In genomic region chr16:11252482-11252931, GRCh38 we compare ENCODE assay signal across 13 cellular contexts. TPM values are rescaled to one million over a fixed set of nuclear protein-coding genes. Genes with fewer than 3 reads are reported as not detected.
DNase-seq lines count a peak whose midpoint lies in the region; ATAC-seq and TF ChIP-seq lines count a peak whose summit lies in the region.
"Had no signal": no experiment of that assay in that cellular context is flagged by ENCODE, and none has a peak within 500 bp of the region (broad histone marks: within the 10 kb centered on the region; RNA-seq: fewer than 3 reads in every experiment).

No MANE protein-coding gene starts in this region.

- DNase-seq in activated CD4-positive, alpha-beta T cell treated with anti-CD3 and anti-CD28 coated beads, Interleukin-2, amount 10 ng/mL, durations not matched to agents 7 days and 5 days, result peak; percentile 14
- DNase-seq in activated CD4-positive, alpha-beta T cell treated with anti-CD3 and anti-CD28 coated beads for 4 hours, result no peak
- DNase-seq in activated CD8-positive, alpha-beta T cell treated with anti-CD3 and anti-CD28 coated beads for 36 hours, result peak; percentile 52
- DNase-seq in fibroblast of pulmonary artery (ENCODE audit: low read depth) (no peak), stomach (no peak), NK-92 (lab: John Stamatoyannopoulos, UW; ENCODE audit: unreplicated experiment) (no peak)
- DNase-seq: dermis blood vessel endothelial cell, NCI-H2029, PC-9 had no signal

- no peaks in the 10 kb centered on the region for H3K9me3 Mint-ChIP-seq in activated CD4-positive, alpha-beta T cell treated with anti-CD3 and anti-CD28 coated beads, Interleukin-2, amount 10 ng/mL, durations not matched to agents 7 days and 5 days
- peaks cover 1% of the 10 kb centered on the region for H3K9me3 Mint-ChIP-seq in activated CD8-positive, alpha-beta T cell treated with anti-CD3 and anti-CD28 coated beads for 36 hours

- CTCF ChIA-PET in activated CD4-positive, alpha-beta T cell treated with anti-CD3 and anti-CD28 coated beads, Interleukin-2, amount 10 ng/mL, durations not matched to agents 7 days and 5 days (lab: Charles Lee), result interaction anchor here (0.8 to 1.9 kb wide), 13 partner anchors 11 to 298 kb away, joined by 3 to 9 read pairs (median 3); no protein-coding TSS in a partner anchor
- CTCF ChIA-PET in activated CD8-positive, alpha-beta T cell treated with anti-CD3 and anti-CD28 coated beads for 36 hours (lab: Charles Lee), result interaction anchor here (1.1 to 2.3 kb wide), 10 partner anchors 19 to 303 kb away, joined by 3 to 9 read pairs (median 6); no protein-coding TSS in a partner anchor

- 87 to 90% (median 88%) methylated on average over 8 of the region's 8 CpGs for WGBS in stomach, 5 donors

- no peak for TF ChIP-seq EP300 in stomach (IDR thresholded peaks at IDR 0.05)

- POLR2A ChIA-PET in activated CD4-positive, alpha-beta T cell treated with anti-CD3 and anti-CD28 coated beads, Interleukin-2, amount 10 ng/mL, durations not matched to agents 7 days and 5 days (lab: Charles Lee), result interaction anchor here (0.6 to 2.1 kb wide), 15 partner anchors 12 to 284 kb away, joined by 3 to 13 read pairs (median 5); no protein-coding TSS in a partner anchor
- POLR2A ChIA-PET in activated CD8-positive, alpha-beta T cell treated with anti-CD3 and anti-CD28 coated beads for 36 hours (lab: Charles Lee), result interaction anchor here (0.7 to 9.2 kb wide), 58 partner anchors 12 to 306 kb away, joined by 3 to 147 read pairs (median 4); partner anchors contain the start of genes PRM2 and TNP2

- H3K4me3 ChIP-seq in fibroblast of pulmonary artery (replicated peaks; ENCODE audit: low read depth, low read length) (peak overlapping the region; percentile 80), stomach (peak overlapping the region in 2 of 4 donors; percentile 67 to 89)
- H3K4me3 ChIP-seq: PC-9 had no signal

- no peaks in the 10 kb centered on the region for H3K27me3 ChIP-seq in stomach
- H3K27me3 ChIP-seq: heart left ventricle had no signal

- no peak for TF ChIP-seq POLR2A in stomach (IDR thresholded peaks at IDR 0.05)

- H3K27me3 Mint-ChIP-seq in activated CD4-positive, alpha-beta T cell treated with anti-CD3 and anti-CD28 coated beads, Interleukin-2, amount 10 ng/mL, durations not matched to agents 7 days and 5 days, result no peaks in the 10 kb centered on the region
- no peaks in the 10 kb centered on the region for H3K27me3 Mint-ChIP-seq in activated CD8-positive, alpha-beta T cell treated with anti-CD3 and anti-CD28 coated beads for 36 hours

- TF ChIP-seq CTCF in activated CD8-positive, alpha-beta T cell treated with anti-CD3 and anti-CD28 coated beads for 36 hours (IDR thresholded peaks at IDR 0.05), result no peak
- no peak for TF ChIP-seq CTCF in fibroblast of pulmonary artery (IDR thresholded peaks at IDR 0.05; ENCODE audit: low read length, missing control alignments)
- no peak for TF ChIP-seq CTCF in stomach (IDR thresholded peaks at IDR 0.05)

- peaks cover 70% of the 10 kb centered on the region for H3K36me3 Mint-ChIP-seq in activated CD4-positive, alpha-beta T cell treated with anti-CD3 and anti-CD28 coated beads, Interleukin-2, amount 10 ng/mL, durations not matched to agents 7 days and 5 days (ENCODE audit: low read depth)
- H3K36me3 Mint-ChIP-seq in activated CD8-positive, alpha-beta T cell treated with anti-CD3 and anti-CD28 coated beads for 36 hours (ENCODE audit: low read depth), result peaks cover 59% of the 10 kb centered on the region

- no peaks in the 10 kb centered on the region for H3K9me3 ChIP-seq in stomach
- H3K9me3 ChIP-seq: heart left ventricle had no signal

- no peak for ATAC-seq in activated CD8-positive, alpha-beta T cell treated with anti-CD3 and anti-CD28 coated beads for 36 hours
- ATAC-seq in HG02678 (IDR thresholded peaks at IDR 0.05; ENCODE audit: unreplicated experiment) (no peak), HG02840 (IDR thresholded peaks at IDR 0.05; ENCODE audit: low FRiP score, unreplicated experiment) (no peak)
- ATAC-seq: heart left ventricle had no signal

- H3K4me3 Mint-ChIP-seq in activated CD4-positive, alpha-beta T cell treated with anti-CD3 and anti-CD28 coated beads, Interleukin-2, amount 10 ng/mL, durations not matched to agents 7 days and 5 days, result peak overlapping the region; percentile 92
- H3K4me3 Mint-ChIP-seq in activated CD8-positive, alpha-beta T cell treated with anti-CD3 and anti-CD28 coated beads for 36 hours, result peak overlapping the region; percentile 97

- H3K27ac ChIP-seq in stomach, result peak overlapping the region in 4 of 5 donors; percentile 13 to 99 (median 44)
- H3K27ac ChIP-seq: PC-9 had no signal

- peaks cover 0 to 24% (median 0%) of the 10 kb centered on the region in 4 donors for H3K36me3 ChIP-seq in stomach

- intact Hi-C loops in activated CD8-positive, alpha-beta T cell treated with anti-CD3 and anti-CD28 coated beads for 36 hours (cut with micrococcal nuclease), result loop anchor here (2.0 to 5.0 kb wide), 3 partner anchors 70 to 200 kb away; no protein-coding TSS in a partner anchor
- intact Hi-C loops in stomach (cut with DNase I; ENCODE audit: low total_unique reads), result loop anchor here (10.0 kb wide), 1 partner anchor 128 kb away; no protein-coding TSS in a partner anchor

- H3K4me1 ChIP-seq in stomach, result peaks cover 23 to 41% (median 36%) of the 10 kb centered on the region in 4 donors

- H3K4me1 Mint-ChIP-seq in activated CD4-positive, alpha-beta T cell treated with anti-CD3 and anti-CD28 coated beads, Interleukin-2, amount 10 ng/mL, durations not matched to agents 7 days and 5 days, result peaks cover 54% of the 10 kb centered on the region
- H3K4me1 Mint-ChIP-seq in activated CD8-positive, alpha-beta T cell treated with anti-CD3 and anti-CD28 coated beads for 36 hours (ENCODE audit: low read depth), result peaks cover 38% of the 10 kb centered on the region

- H3K27ac Mint-ChIP-seq in activated CD4-positive, alpha-beta T cell treated with anti-CD3 and anti-CD28 coated beads, Interleukin-2, amount 10 ng/mL, durations not matched to agents 7 days and 5 days, result peak overlapping the region; percentile 89
- H3K27ac Mint-ChIP-seq in activated CD8-positive, alpha-beta T cell treated with anti-CD3 and anti-CD28 coated beads for 36 hours, result peak overlapping the region; percentile 93

RNA-seq across cellular contexts. Expression of gene SOCS1, which starts 3.5 kb away (rescaled TPM):
- total RNA-seq in activated CD4-positive, alpha-beta T cell treated with anti-CD3 and anti-CD28 coated beads, Interleukin-2, amount 10 ng/mL, durations not matched to agents 7 days and 5 days, result 100 to 1,000 TPM; 127 to 133 TPM
- total RNA-seq in activated CD8-positive, alpha-beta T cell treated with anti-CD3 and anti-CD28 coated beads for 36 hours, result 10 to 100 TPM; 75.7 to 75.8 TPM
- total RNA-seq in stomach, result 10 to 100 TPM in 3 of 5 donors, 1 to 10 TPM in 2; 4.2 to 45.5 (median 12.1) TPM
- polyA plus RNA-seq in stomach, result 10 to 100 TPM in 2 of 3 donors, 1 to 10 TPM in 1; 9.4 to 14.7 (median 11.0) TPM

RNA-seq across cellular contexts. Expression of gene TNP2, which starts 16.6 kb away (rescaled TPM):
- not detected for total RNA-seq in activated CD4-positive, alpha-beta T cell treated with anti-CD3 and anti-CD28 coated beads, Interleukin-2, amount 10 ng/mL, durations not matched to agents 7 days and 5 days
- total RNA-seq in activated CD8-positive, alpha-beta T cell treated with anti-CD3 and anti-CD28 coated beads for 36 hours, result not detected
- not detected for total RNA-seq in stomach
- polyA plus RNA-seq in stomach, result not detected
- total RNA-seq: dermis blood vessel endothelial cell; heart left ventricle; PC-9; T-helper 1 cell treated with Interleukin-12 subunit alpha and Interleukin-12 subunit beta and Interleukin-4 antibody, amounts not matched to agents 30 ng/mL and 1 ng/mL, for 36 hours had no signal
- polyA plus RNA-seq: heart left ventricle had no signal

RNA-seq across cellular contexts. Expression of gene PRM3, which starts 20.9 kb away (rescaled TPM):
- not detected for total RNA-seq in activated CD4-positive, alpha-beta T cell treated with anti-CD3 and anti-CD28 coated beads, Interleukin-2, amount 10 ng/mL, durations not matched to agents 7 days and 5 days
- not detected for total RNA-seq in activated CD8-positive, alpha-beta T cell treated with anti-CD3 and anti-CD28 coated beads for 36 hours
- total RNA-seq in stomach, result not detected
- polyA plus RNA-seq in stomach, result not detected
- total RNA-seq: dermis blood vessel endothelial cell; heart left ventricle; PC-9; T-helper 1 cell treated with Interleukin-12 subunit alpha and Interleukin-12 subunit beta and Interleukin-4 antibody, amounts not matched to agents 30 ng/mL and 1 ng/mL, for 36 hours had no signal
- polyA plus RNA-seq: heart left ventricle had no signal

RNA-seq across cellular contexts. Expression of gene PRM2, which starts 23.8 kb away (rescaled TPM):
- total RNA-seq in activated CD4-positive, alpha-beta T cell treated with anti-CD3 and anti-CD28 coated beads, Interleukin-2, amount 10 ng/mL, durations not matched to agents 7 days and 5 days, result not detected
- total RNA-seq in activated CD8-positive, alpha-beta T cell treated with anti-CD3 and anti-CD28 coated beads for 36 hours, result not detected
- total RNA-seq in stomach, result not detected
- polyA plus RNA-seq in stomach, result not detected
- total RNA-seq: dermis blood vessel endothelial cell; heart left ventricle; PC-9; T-helper 1 cell treated with Interleukin-12 subunit alpha and Interleukin-12 subunit beta and Interleukin-4 antibody, amounts not matched to agents 30 ng/mL and 1 ng/mL, for 36 hours had no signal
- polyA plus RNA-seq: heart left ventricle had no signal

RNA-seq across cellular contexts. Expression of gene PRM1, which starts 28.6 kb away (rescaled TPM):
- not detected for total RNA-seq in activated CD4-positive, alpha-beta T cell treated with anti-CD3 and anti-CD28 coated beads, Interleukin-2, amount 10 ng/mL, durations not matched to agents 7 days and 5 days
- not detected for total RNA-seq in activated CD8-positive, alpha-beta T cell treated with anti-CD3 and anti-CD28 coated beads for 36 hours
- not detected for total RNA-seq in stomach
- not detected for polyA plus RNA-seq in stomach
- total RNA-seq: dermis blood vessel endothelial cell; heart left ventricle; PC-9; T-helper 1 cell treated with Interleukin-12 subunit alpha and Interleukin-12 subunit beta and Interleukin-4 antibody, amounts not matched to agents 30 ng/mL and 1 ng/mL, for 36 hours had no signal
- polyA plus RNA-seq: heart left ventricle had no signal

Comparison
In these comparisons a context has a peak if more than half of its experiments do, and no peak if none do; other contexts are left out.
1. DNase-seq: peak in activated CD4-positive, alpha-beta T cell treated with anti-CD3 and anti-CD28 coated beads, Interleukin-2, amount 10 ng/mL, durations not matched to agents 7 days and 5 days (single experiment) and activated CD8-positive, alpha-beta T cell treated with anti-CD3 and anti-CD28 coated beads for 36 hours (single experiment); none in activated CD4-positive, alpha-beta T cell treated with anti-CD3 and anti-CD28 coated beads for 4 hours (0 of 2), fibroblast of pulmonary artery (single experiment), stomach (single experiment) and NK-92 (single experiment).